ENCODE assay signal across 1 cellular context in genomic region chr1:4272568-4272967, GRCh38.
TF ChIP-seq lines count a peak whose summit lies in the region.

No MANE protein-coding gene starts in this region.

TF ChIP-seq in HepG2, 621 proteins besides CTCF, POLR2A, EP300 and RAD21 (continued from another document):
- peak; percentile 34 to 86 for TF ChIP-seq REST (IDR thresholded peaks at IDR 0.05; ENCODE audit: borderline replicate concordance in 1 of 2, low read depth in 1 of 2, low read length in 2 of 2)
- 0 out of 2 replicates have a peak, but pooled peaks have one; percentile 13 for TF ChIP-seq ZNF644 (CRISPR knock-in tag; IDR thresholded peaks at IDR 0.05; ENCODE audit: low read depth)
- no peak for TF ChIP-seq ZNF549 (CRISPR knock-in tag; IDR thresholded peaks at IDR 0.05)
- TF ChIP-seq MIER2 (CRISPR knock-in tag; IDR thresholded peaks at IDR 0.05) = peak; percentile 56; the same call in 1 of the 2 replicates
TF ChIP-seq in HepG2: peak in this region for 3.
